Comparison of ENCODE assay signal across 19 cellular contexts in genomic region chr9:19619221-19619620, GRCh38.
DNase-seq lines count a peak whose midpoint lies in the region; ATAC-seq and TF ChIP-seq lines count a peak whose summit lies in the region.
"Had no signal": no experiment of that assay in that cellular context is flagged by ENCODE, and none has a peak within 500 bp of the region (broad histone marks: within the 10 kb centered on the region; RNA-seq: fewer than 3 reads in every experiment).

No MANE protein-coding gene starts in this region.

- no peaks in the 10 kb centered on the region for H3K79me2 ChIP-seq in SK-N-SH (ENCODE audit: insufficient read depth)

- H3K4me1 ChIP-seq in SK-N-SH (ENCODE audit: control insufficient read depth in 1 of 2, insufficient read depth in 2 of 2, low read depth in 1 of 2, low read length in 1 of 2) = peaks cover 0 to 7% of the 10 kb centered on the region in 2 experiments; a peak in 2 of 4 replicates
- H3K4me1 ChIP-seq: A549, BE2C, SJSA1 had no signal

- peak overlapping the region in 1 of 2 experiments; percentile 39; a peak in 2 of 4 replicates for H3K27ac ChIP-seq in SK-N-SH (ENCODE audit: low read depth in 2 of 2, low read length in 1 of 2)
- H3K27ac ChIP-seq: A549, SJSA1 had no signal

- DNase-seq in SK-N-SH (peak; percentile 44), globus pallidus (ENCODE audit: low spot score) (peak; percentile 82), posterior cingulate gyrus (peak in 7 of 10 donors; percentile 32 to 91 (median 55)), A172 (ENCODE audit: low spot score) (no peak)
- DNase-seq: BE2C; CD4-positive, CD25-positive, alpha-beta regulatory T cell; DMS79; Karpas-422; MV-4-11; NCI-H1417 treated with DMSO at 0.1 percent for 48 hours; NCI-H187; NCI-H2107; NCI-H774 had no signal

- no peaks in the 10 kb centered on the region for H3K9me2 ChIP-seq in SK-N-SH

- H3F3A ChIP-seq in SK-N-SH (replicated peaks; ENCODE audit: insufficient read depth) = no peaks in the 10 kb centered on the region

- TF ChIP-seq EP300 in SK-N-SH (IDR thresholded peaks at IDR 0.05; ENCODE audit: borderline replicate concordance in 1 of 2, low read depth in 1 of 2, low read length in 1 of 2) = peak in 1 of 2 experiments; percentile 73; a peak in 1 of 4 replicates

- H3K36me3 ChIP-seq in SK-N-SH (replicated peaks in 1 of 2; ENCODE audit: control insufficient read depth in 1 of 2, insufficient read depth in 2 of 2, low read length in 1 of 2) = no peaks in the 10 kb centered on the region
- H3K36me3 ChIP-seq: BE2C, SJSA1 had no signal

- POLR2A ChIA-PET in SK-N-SH (lab: Yijun Ruan, JAX) = interaction anchor here (0.7 to 1.5 kb wide), 3 partner anchors 9 to 37 kb away, joined by 3 to 4 read pairs (median 3); no protein-coding TSS in a partner anchor

- TF ChIP-seq RAD21 in SK-N-SH (IDR thresholded peaks at IDR 0.05; ENCODE audit: low read length) = no peak

- H3K27me3 ChIP-seq in SK-N-SH (ENCODE audit: insufficient read depth) = no peaks in the 10 kb centered on the region
- H3K27me3 ChIP-seq: SJSA1 had no signal

- H3K9ac ChIP-seq in SK-N-SH = no peak overlapping the region

- 11% methylated on average over 5 of the region's 7 CpGs for WGBS in SK-N-SH (ENCODE audit: low lambda C conversion rate)

- no peak for TF ChIP-seq CTCF in SK-N-SH (IDR thresholded peaks at IDR 0.05)

- H2AFZ ChIP-seq in SK-N-SH (ENCODE audit: low read depth) = no peak overlapping the region

- no peak overlapping the region for H3K4me2 ChIP-seq in SK-N-SH
- H3K4me2 ChIP-seq: A549 had no signal

- no peaks in the 10 kb centered on the region for H3K9me3 ChIP-seq in SK-N-SH
- H3K9me3 ChIP-seq: A549, BE2C, SJSA1 had no signal

- H4K20me1 ChIP-seq in SK-N-SH (ENCODE audit: insufficient read depth) = no peaks in the 10 kb centered on the region

- ATAC-seq in SK-N-SH treated with all-trans-retinoic acid at 6 μM for 48 hours (no peak; the same call in 2 of the 3 replicates), HG02798 (IDR thresholded peaks at IDR 0.05; ENCODE audit: poor library complexity, unreplicated experiment) (no peak), HG02678 (IDR thresholded peaks at IDR 0.05; ENCODE audit: unreplicated experiment) (no peak)
- ATAC-seq: A549, Right ventricle myocardium inferior had no signal

- H3K4me3 ChIP-seq in SK-N-SH (ENCODE audit: low read depth in 2 of 2, low read length in 1 of 2) = no peak overlapping the region
- H3K4me3 ChIP-seq: A549, SJSA1 had no signal

- intact Hi-C loops in posterior cingulate gyrus (cut with DNase I) = no loop called here

- CTCF ChIA-PET in SK-N-SH (lab: Yijun Ruan, JAX) = interaction anchor here (0.8 to 2.3 kb wide), 4 partner anchors 10 to 148 kb away, joined by 3 to 18 read pairs (median 4); no protein-coding TSS in a partner anchor

TF ChIP-seq in SK-N-SH, 30 proteins besides CTCF, POLR2A, EP300 and RAD21:
- TF ChIP-seq SIN3A (IDR thresholded peaks at IDR 0.05; ENCODE audit: borderline replicate concordance, low read depth, low read length) = no peak
- TF ChIP-seq GATA2 (CRISPR knock-in tag; IDR thresholded peaks at IDR 0.05) = peak; percentile 87
- no peak for TF ChIP-seq TCF12 (IDR thresholded peaks at IDR 0.05)
- no peak for TF ChIP-seq FOXM1 (IDR thresholded peaks at IDR 0.05; ENCODE audit: low read depth)
- TF ChIP-seq PBX3 (IDR thresholded peaks at IDR 0.05) = no peak
- peak; percentile 25; the same call in 1 of the 2 replicates for TF ChIP-seq MXI1 (IDR thresholded peaks at IDR 0.05; ENCODE audit: low read depth, low read length)
- no peak for TF ChIP-seq IRF3 (IDR thresholded peaks at IDR 0.05; ENCODE audit: low read depth, low read length)
- peak; percentile 29; the same call in 1 of the 2 replicates for TF ChIP-seq RCOR1 (IDR thresholded peaks at IDR 0.05; ENCODE audit: low read length)
- TF ChIP-seq CHD2 (IDR thresholded peaks at IDR 0.05; ENCODE audit: low read length, partially characterized antibody) = peak; percentile 7
- TF ChIP-seq MAX (IDR thresholded peaks at IDR 0.05; ENCODE audit: low read depth) = no peak
- TF ChIP-seq POLR2AphosphoS5 (IDR thresholded peaks at IDR 0.05; ENCODE audit: low read depth, low read length) = no peak
- no peak for TF ChIP-seq FOSL2 (IDR thresholded peaks at IDR 0.05; ENCODE audit: borderline replicate concordance, low read depth)
- TF ChIP-seq YY1 (IDR thresholded peaks at IDR 0.05; ENCODE audit: low read depth) = no peak
- TF ChIP-seq ELF1 (IDR thresholded peaks at IDR 0.05) = no peak
- TF ChIP-seq RXRA (IDR thresholded peaks at IDR 0.05; ENCODE audit: borderline replicate concordance, low read depth) = no peak
- no peak for TF ChIP-seq NFIC (IDR thresholded peaks at IDR 0.05; ENCODE audit: borderline replicate concordance)
- no peak for TF ChIP-seq GABPA (IDR thresholded peaks at IDR 0.05; ENCODE audit: low read depth)
- TF ChIP-seq FOXJ3 (CRISPR knock-in tag; IDR thresholded peaks at IDR 0.05) = peak; percentile 85

TF ChIP-seq in SK-N-SH treated with all-trans-retinoic acid at 6 μM for 48 hours, 23 proteins besides CTCF, POLR2A, EP300 and RAD21:
- TF ChIP-seq ZFP30 (CRISPR knock-in tag; IDR thresholded peaks at IDR 0.05) (no peak), CREB5 (CRISPR knock-in tag; IDR thresholded peaks at IDR 0.05; ENCODE audit: low read depth) (no peak), ARNTL (CRISPR knock-in tag; IDR thresholded peaks at IDR 0.05; ENCODE audit: borderline replicate concordance, low read depth) (no peak), BACH2 (CRISPR knock-in tag; IDR thresholded peaks at IDR 0.05; ENCODE audit: borderline replicate concordance) (no peak), ISL1 (CRISPR knock-in tag; IDR thresholded peaks at IDR 0.05) (no peak), CSDC2 (CRISPR knock-in tag; IDR thresholded peaks at IDR 0.05) (no peak), RARB (CRISPR knock-in tag; IDR thresholded peaks at IDR 0.05) (no peak), ESRRG (CRISPR knock-in tag; IDR thresholded peaks at IDR 0.05) (no peak), ZNF70 (CRISPR knock-in tag; IDR thresholded peaks at IDR 0.05) (no peak), POU6F1 (CRISPR knock-in tag; IDR thresholded peaks at IDR 0.05; ENCODE audit: borderline replicate concordance, low read depth) (no peak), SNAI2 (CRISPR knock-in tag; IDR thresholded peaks at IDR 0.05) (no peak)
